ENCODE assay signal across 8 cellular contexts in the genomic region with DNA sequence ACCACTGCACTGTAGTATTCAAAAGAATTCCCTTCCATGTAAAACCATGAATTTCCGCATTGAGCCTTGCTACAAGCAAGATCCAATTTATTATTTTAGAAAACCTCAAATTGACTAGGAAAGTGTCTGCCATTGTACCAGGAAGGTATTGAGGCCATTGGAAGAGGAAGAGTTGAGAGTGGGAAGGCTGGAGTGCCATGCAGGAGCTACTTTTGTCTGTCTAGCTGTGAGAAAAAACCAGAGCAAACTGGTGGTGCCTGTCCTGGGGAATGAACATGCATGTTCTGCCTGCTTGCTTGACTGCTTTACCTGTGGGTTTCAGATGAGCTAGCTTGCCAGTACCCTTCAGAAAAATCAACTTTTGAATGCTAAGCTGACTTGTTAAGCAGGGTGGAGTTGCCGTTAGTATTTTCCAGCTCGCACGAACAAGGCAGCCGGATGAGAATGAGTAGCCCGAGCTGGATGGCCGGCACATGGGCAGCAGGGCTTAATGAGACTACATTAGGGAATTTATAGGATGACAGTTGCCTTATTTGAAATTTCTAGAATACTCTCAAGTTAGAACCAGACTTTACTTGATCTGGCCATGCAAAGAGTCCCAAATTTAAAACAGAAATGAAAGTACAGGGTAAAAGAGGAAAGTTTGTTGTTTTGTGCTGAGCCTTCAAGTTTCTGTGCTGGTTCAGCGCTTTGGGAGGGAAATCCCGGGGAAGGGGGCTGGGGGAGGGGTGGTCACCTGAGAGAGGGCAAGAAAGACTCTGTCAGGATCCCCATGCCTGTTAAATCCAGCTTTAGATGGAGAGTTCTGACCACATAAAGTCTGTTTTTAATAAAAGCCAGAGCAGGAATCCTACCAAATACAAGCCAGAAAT. TPM values are rescaled to one million over a fixed set of nuclear protein-coding genes. Genes with fewer than 3 reads are reported as not detected.
DNase-seq lines count a peak whose midpoint lies in the region; ATAC-seq and TF ChIP-seq lines count a peak whose summit lies in the region.

No MANE protein-coding gene starts in this region.

- no peak overlapping the region for H3K4me3 Mint-ChIP-seq in T-helper 2 cell treated with Interferon-gamma antibody and Interleukin-4, amounts not matched to agents 5 μg/mL and 100 μg/mL, for 36 hours

- no peaks in the 10 kb centered on the region for H3K9me3 ChIP-seq in OCI-LY7 (ENCODE audit: low read length)
- no peaks in the 10 kb centered on the region for H3K9me3 ChIP-seq in iPS-15b (ENCODE audit: control insufficient read depth, insufficient read depth, low read length)
- H3K9me3 ChIP-seq in transverse colon = no peaks in the 10 kb centered on the region

- H2AFZ ChIP-seq in OCI-LY7 (ENCODE audit: low read length) = peak overlapping the region; percentile 65

- H4K20me1 ChIP-seq in OCI-LY7 (ENCODE audit: insufficient read depth, low read length) = no peaks in the 10 kb centered on the region

- DNase-seq in OCI-LY7 (ENCODE audit: low spot score) (peak; percentile 37), transverse colon (peak; percentile 26), HuH-7.5 (ENCODE audit: low spot score) (no peak), NCI-H510A (lab: John Stamatoyannopoulos, UW) (no peak)
- DNase-seq in T-helper 2 cell treated with Interferon-gamma antibody and Interleukin-4, amounts not matched to agents 5 μg/mL and 100 μg/mL, for 36 hours (ENCODE audit: low spot score) = no peak

- H3K4me3 ChIP-seq in GM08714 (ENCODE audit: low read length) (peak overlapping the region; percentile 50), OCI-LY7 (ENCODE audit: low read depth, low read length, poor library complexity, severe bottlenecking) (no peak overlapping the region), iPS-15b (ENCODE audit: low read depth, low read length) (no peak overlapping the region), transverse colon (no peak overlapping the region)

- H3K36me3 ChIP-seq in OCI-LY7 (ENCODE audit: insufficient read depth, low read length) (no peaks in the 10 kb centered on the region), iPS-15b (ENCODE audit: control insufficient read depth, insufficient read depth, low read length) (no peaks in the 10 kb centered on the region), transverse colon (no peaks in the 10 kb centered on the region)

- no peaks in the 10 kb centered on the region for H3K9me3 Mint-ChIP-seq in T-helper 2 cell treated with Interferon-gamma antibody and Interleukin-4, amounts not matched to agents 5 μg/mL and 100 μg/mL, for 36 hours

- H3K79me2 ChIP-seq in OCI-LY7 (ENCODE audit: insufficient read depth, low read depth, low read length) = no peaks in the 10 kb centered on the region

- H3K27ac Mint-ChIP-seq in T-helper 2 cell treated with Interferon-gamma antibody and Interleukin-4, amounts not matched to agents 5 μg/mL and 100 μg/mL, for 36 hours = no peak overlapping the region

- H3K9ac ChIP-seq in iPS-15b (ENCODE audit: low read depth, low read length) = peak overlapping the region; percentile 9

- CTCF ChIA-PET in OCI-LY7 (lab: Charles Lee; ENCODE audit: unreplicated experiment) = no interaction called here

- peaks cover 7% of the 10 kb centered on the region for H3K36me3 Mint-ChIP-seq in T-helper 2 cell treated with Interferon-gamma antibody and Interleukin-4, amounts not matched to agents 5 μg/mL and 100 μg/mL, for 36 hours (ENCODE audit: low read depth)

- peak overlapping the region; percentile 0 for H3K27ac ChIP-seq in OCI-LY7 (ENCODE audit: low read depth, low read length, poor library complexity, severe bottlenecking)
- peak overlapping the region; percentile 23 to 58 (median 40) for H3K27ac ChIP-seq in transverse colon

- POLR2A ChIA-PET in OCI-LY7 (lab: Charles Lee) = interaction anchor here (0.9 to 1.4 kb wide), 4 partner anchors 8 to 144 kb away, joined by 3 to 6 read pairs (median 4); no protein-coding TSS in a partner anchor

- ATAC-seq in GM21576 (IDR thresholded peaks at IDR 0.05; ENCODE audit: unreplicated experiment) = peak; percentile 66

- H3K4me2 ChIP-seq in OCI-LY7 (ENCODE audit: low read length) = peak overlapping the region; percentile 63

- no peak for TF ChIP-seq CTCF in OCI-LY7 (conservative IDR thresholded peaks at IDR 0.05; ENCODE audit: low read length)
- no peak for TF ChIP-seq CTCF in transverse colon (IDR thresholded peaks at IDR 0.05)

- no peaks in the 10 kb centered on the region for H3K27me3 ChIP-seq in iPS-15b (ENCODE audit: control insufficient read depth, insufficient read depth, low read length)
- no peaks in the 10 kb centered on the region for H3K27me3 ChIP-seq in transverse colon

- no peaks in the 10 kb centered on the region for H3K9me2 ChIP-seq in OCI-LY7 (ENCODE audit: insufficient read depth, low read length)

- peaks cover 9% of the 10 kb centered on the region for H3K27me3 Mint-ChIP-seq in T-helper 2 cell treated with Interferon-gamma antibody and Interleukin-4, amounts not matched to agents 5 μg/mL and 100 μg/mL, for 36 hours (ENCODE audit: low read depth)

- H3K4me1 Mint-ChIP-seq in T-helper 2 cell treated with Interferon-gamma antibody and Interleukin-4, amounts not matched to agents 5 μg/mL and 100 μg/mL, for 36 hours (ENCODE audit: low read depth) = peaks cover 25% of the 10 kb centered on the region

- TF ChIP-seq EP300 in transverse colon (IDR thresholded peaks at IDR 0.05; ENCODE audit: low read depth) = no peak

- intact Hi-C loops in OCI-LY7 (cut with micrococcal nuclease; ENCODE audit: unreplicated experiment) = loop anchor here (5.0 kb wide), 1 partner anchor 141 kb away; the partner anchor contains the start of gene SUCO
- intact Hi-C loops in transverse colon (cut with DNase I; ENCODE audit: low total_unique reads) = no loop called here

- TF ChIP-seq POLR2A in transverse colon (IDR thresholded peaks at IDR 0.05) = no peak

- WGBS in transverse colon (ENCODE audit: low coverage in 1 of 2), 2 donors = 51 to 63% methylated on average over 4 to 9 of the region's 9 CpGs

- H3K4me1 ChIP-seq in OCI-LY7 (ENCODE audit: insufficient read depth, low read length, poor library complexity, severe bottlenecking) (peaks cover 44% of the 10 kb centered on the region), iPS-15b (ENCODE audit: control insufficient read depth, insufficient read depth, low read length) (peaks cover 14% of the 10 kb centered on the region), transverse colon (peaks cover 11 to 38% (median 17%) of the 10 kb centered on the region in 4 donors)

- in situ Hi-C loops in transverse colon (cut with MboI; ENCODE audit: low pct_ligation_motif_present in 1 of 4, low pct_unique_long_range_greater_than_20kb in 1 of 4, low sequenced_read_pairs in 3 of 4) = loop anchor here in 1 of 4 donors (25.0 kb wide), 1 partner anchor 204 kb away; no protein-coding TSS in a partner anchor

- BruUV-seq in OCI-LY7 (replicated peaks; lab: Mats Ljungman, UMichigan) = no TSS peak

RNA-seq across cellular contexts. Expression of gene C1orf105, which starts 29.6 kb away (rescaled TPM):
- total RNA-seq in OCI-LY7 (2014; rRNA removed; shearing (Covaris generic)) = not detected in 2 replicates
- total RNA-seq in OCI-LY7 (2022) (not detected in 2 replicates), transverse colon (not detected)

RNA-seq across cellular contexts. Expression of gene PIGC, which starts 53.0 kb away (rescaled TPM):
- total RNA-seq in OCI-LY7 (2014; rRNA removed; shearing (Covaris generic)) = 14.7 and 15.4 TPM in 2 replicates
- 17.1 and 18.4 TPM in 2 replicates for total RNA-seq in OCI-LY7 (2022)
- total RNA-seq in transverse colon = 10 to 100 TPM in 3 of 4 donors, 1 to 10 TPM in 1; 9.8 to 43.8 (median 22.8) TPM

Comparison
In these comparisons a context has a peak if more than half of its experiments do, and no peak if none do; other contexts are left out.
1. DNase-seq: peak in OCI-LY7 (single experiment) and transverse colon (single experiment); none in HuH-7.5 (single experiment), T-helper 2 cell treated with Interferon-gamma antibody and Interleukin-4, amounts not matched to agents 5 μg/mL and 100 μg/mL, for 36 hours (single experiment) and NCI-H510A (single experiment).